Comparison of ENCODE assay signal across 31 cellular contexts in the genomic region with DNA sequence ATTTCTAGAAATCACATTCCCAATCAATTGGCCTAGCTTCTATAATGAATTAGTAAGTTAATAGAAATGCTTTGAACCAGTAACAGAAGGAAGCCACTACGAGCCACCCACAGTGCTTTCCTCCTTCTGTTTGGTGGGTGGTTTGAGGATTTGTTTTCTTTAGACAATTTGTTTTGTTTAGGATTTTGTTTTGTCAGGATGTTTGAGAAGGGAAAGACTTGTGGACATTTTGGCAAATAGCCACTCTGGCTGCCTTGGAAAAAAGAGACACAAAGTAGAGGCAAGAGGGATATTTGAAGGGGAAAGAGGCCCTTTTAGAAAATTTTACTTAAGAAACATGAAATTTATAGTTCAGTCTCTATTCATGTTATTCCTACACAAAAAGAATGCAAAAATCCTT. TPM values are rescaled to one million over a fixed set of nuclear protein-coding genes. Genes with fewer than 3 reads are reported as not detected.
DNase-seq lines count a peak whose midpoint lies in the region; ATAC-seq and TF ChIP-seq lines count a peak whose summit lies in the region.
"Had no signal": no experiment of that assay in that cellular context is flagged by ENCODE, and none has a peak within 500 bp of the region (broad histone marks: within the 10 kb centered on the region; RNA-seq: fewer than 3 reads in every experiment).

No MANE protein-coding gene starts in this region.

- no peaks in the 10 kb centered on the region for H3K27me3 Mint-ChIP-seq in CD14-positive monocyte (ENCODE audit: low read depth in 3 of 3)
- no peaks in the 10 kb centered on the region for H3K27me3 Mint-ChIP-seq in IgD-negative memory B cell
- H3K27me3 Mint-ChIP-seq in T-cell, result no peaks in the 10 kb centered on the region
- H3K27me3 Mint-ChIP-seq: activated naive CD8-positive, alpha-beta T cell; CD4-positive, CD25-positive, alpha-beta regulatory T cell; central memory CD8-positive, alpha-beta T cell had no signal

- H3K9me3 ChIP-seq in mesodermal cell (ENCODE audit: control insufficient read depth, low read length) (no peaks in the 10 kb centered on the region), colonic mucosa (no peaks in the 10 kb centered on the region)
- H3K9me3 ChIP-seq: ascending aorta, gastrocnemius medialis, mucosa of descending colon, thoracic aorta, vagina had no signal

- WGBS in mesodermal cell (ENCODE audit: insufficient coverage in 2 of 2), 2 experiments, result no CpG with 5 or more reads among the region's 1 CpG

- no peak overlapping the region for H3K4me3 ChIP-seq in choroid plexus epithelial cell (ENCODE audit: low read depth, low read length)
- no peak overlapping the region for H3K4me3 ChIP-seq in mesodermal cell (ENCODE audit: extremely low read depth, insufficient read depth, low read length, poor library complexity, severe bottlenecking)
- H3K4me3 ChIP-seq in colonic mucosa, result no peak overlapping the region
- H3K4me3 ChIP-seq: ascending aorta, gastrocnemius medialis, mucosa of descending colon, thoracic aorta, vagina had no signal

- H3K27ac ChIP-seq in mesodermal cell (ENCODE audit: low read depth, low read length, severe bottlenecking) (peak overlapping the region; percentile 52), colonic mucosa (no peak overlapping the region)
- H3K27ac ChIP-seq: ascending aorta, gastrocnemius medialis, thoracic aorta, vagina had no signal

- H3K4me3 Mint-ChIP-seq in CD14-positive monocyte, result no peak overlapping the region
- H3K4me3 Mint-ChIP-seq in IgD-negative memory B cell, result no peak overlapping the region
- no peak overlapping the region for H3K4me3 Mint-ChIP-seq in T-cell
- H3K4me3 Mint-ChIP-seq: activated naive CD8-positive, alpha-beta T cell; CD4-positive, CD25-positive, alpha-beta regulatory T cell; central memory CD8-positive, alpha-beta T cell; nephron progenitor cell; WTC11 had no signal

- H3K36me3 Mint-ChIP-seq in CD14-positive monocyte (peaks cover 43 to 56% of the 10 kb centered on the region in 2 donors), IgD-negative memory B cell (peaks cover 6% of the 10 kb centered on the region), T-cell (peaks cover 40% of the 10 kb centered on the region)

- TF ChIP-seq CTCF in CD14-positive monocyte (IDR thresholded peaks at IDR 0.05), result no peak
- no peak for TF ChIP-seq CTCF in choroid plexus epithelial cell (conservative IDR thresholded peaks at IDR 0.05; ENCODE audit: low read depth, low read length)
- no peak for TF ChIP-seq CTCF in colonic mucosa (IDR thresholded peaks at IDR 0.05)

- H3K9ac ChIP-seq in colonic mucosa (ENCODE audit: low read depth in 2 of 2, low read length in 2 of 2), result no peak overlapping the region

- ATAC-seq in GM18909 (IDR thresholded peaks at IDR 0.05; ENCODE audit: poor library complexity, unreplicated experiment) (no peak), T-cell (replicated peaks in 1 of 4) (no peak), GM18498 (IDR thresholded peaks at IDR 0.05; ENCODE audit: unreplicated experiment) (no peak)
- ATAC-seq: left ventricle myocardium superior; sciatic nerve; stimulated activated naive CD8-positive, alpha-beta T cell treated with anti-CD3 and anti-CD28 coated beads, Interleukin-15, Interleukin-2, amounts not matched to agents 100 U/mL and 50 U/mL, for 24 hours had no signal

- CTCF ChIA-PET in T-cell (lab: Charles Lee), result no interaction called here

- no peaks in the 10 kb centered on the region for H3K9me3 Mint-ChIP-seq in CD14-positive monocyte
- no peaks in the 10 kb centered on the region for H3K9me3 Mint-ChIP-seq in IgD-negative memory B cell
- no peaks in the 10 kb centered on the region for H3K9me3 Mint-ChIP-seq in T-cell
- H3K9me3 Mint-ChIP-seq: CD4-positive, CD25-positive, alpha-beta regulatory T cell; central memory CD8-positive, alpha-beta T cell; nephron progenitor cell; WTC11 had no signal

- H3K4me1 Mint-ChIP-seq in CD14-positive monocyte (peaks cover 29% of the 10 kb centered on the region), IgD-negative memory B cell (peaks cover 7 to 15% (median 8%) of the 10 kb centered on the region in 3 donors), T-cell (peaks cover 0 to 13% (median 11%) of the 10 kb centered on the region in 3 donors)
- H3K4me1 Mint-ChIP-seq: nephron progenitor cell had no signal

- H3K4me1 ChIP-seq in mesodermal cell (ENCODE audit: control insufficient read depth, insufficient read depth, low read length, poor library complexity, severe bottlenecking), result peaks cover 14% of the 10 kb centered on the region
- H3K4me1 ChIP-seq in colonic mucosa, result no peaks in the 10 kb centered on the region
- H3K4me1 ChIP-seq: ascending aorta, vagina had no signal

- H3K27ac Mint-ChIP-seq in CD14-positive monocyte, result peak overlapping the region in 6 of 7 donors; percentile 5 to 87 (median 74)
- peak overlapping the region in 2 of 3 donors; percentile 50 to 63 for H3K27ac Mint-ChIP-seq in IgD-negative memory B cell
- peak overlapping the region in 1 of 2 donors; percentile 71 for H3K27ac Mint-ChIP-seq in T-cell
- H3K27ac Mint-ChIP-seq: activated naive CD8-positive, alpha-beta T cell; nephron progenitor cell had no signal

- H3K27me3 ChIP-seq in colonic mucosa, result no peaks in the 10 kb centered on the region
- H3K27me3 ChIP-seq: ascending aorta, gastrocnemius medialis, vagina had no signal

- intact Hi-C loops in CD14-positive monocyte (cut with micrococcal nuclease) (no loop called here), colonic mucosa (cut with DNase I) (no loop called here)

- POLR2A ChIA-PET in T-cell (lab: Charles Lee), result no interaction called here

- DNase-seq in CD14-positive monocyte (ENCODE audit: low spot score) (no peak), choroid plexus epithelial cell (ENCODE audit: low read depth) (peak; percentile 11), T-cell (no peak), colonic mucosa (no peak)
- DNase-seq: activated CD4-positive, alpha-beta T cell treated with anti-CD3 and anti-CD28 coated beads, Interleukin-2, amount 50 U/mL, for 4 hours; activated CD8-positive, alpha-beta memory T cell treated with anti-CD3 and anti-CD28 coated beads, Interleukin-2, amount 50 U/mL, for 4 hours; CD4-positive, CD25-positive, alpha-beta regulatory T cell; DMS 273 treated with DMSO at 0.1 percent for 48 hours; hypothalamus; left ventricle myocardium superior; mucosa of descending colon; NCI-H1092; NCI-H2029 treated with DMSO at 0.1 percent for 48 hours; NCI-H748 treated with DMSO at 0.1 percent for 48 hours; nephron progenitor cell; OCI-M1; stimulated activated CD4-positive, alpha-beta T cell treated with anti-CD3 and anti-CD28 coated beads, Interleukin-15, amount 100 ng/mL, for 24 hours; stimulated activated naive CD8-positive, alpha-beta T cell treated with anti-CD3 and anti-CD28 coated beads, Interleukin-15, Interleukin-2, amounts not matched to agents 100 U/mL and 50 U/mL, for 24 hours; T1000 had no signal

- peaks cover 20% of the 10 kb centered on the region for H3K36me3 ChIP-seq in mesodermal cell (ENCODE audit: control insufficient read depth, insufficient read depth, low read length)
- no peaks in the 10 kb centered on the region for H3K36me3 ChIP-seq in colonic mucosa

RNA-seq across cellular contexts. Expression of a gene that starts 47.7 kb away (rescaled TPM):
- polyA plus RNA-seq in CD14-positive monocyte (10 to 100 TPM; 72.7 to 91.7 TPM), IgD-negative memory B cell (90.1 TPM)
- polyA plus RNA-seq in mesodermal cell (2013, experiment 1 of 2), result 32.8 TPM
- 40.1 TPM for polyA plus RNA-seq in mesodermal cell (2013, experiment 2 of 2)
- total RNA-seq in T-cell (10 to 100 TPM; 57.7 to 77.0 (median 68.2) TPM), colonic mucosa (10 to 100 TPM; 47.4 to 60.7 TPM)
